ENCODE assay signal across 1 cellular context in the genomic region with DNA sequence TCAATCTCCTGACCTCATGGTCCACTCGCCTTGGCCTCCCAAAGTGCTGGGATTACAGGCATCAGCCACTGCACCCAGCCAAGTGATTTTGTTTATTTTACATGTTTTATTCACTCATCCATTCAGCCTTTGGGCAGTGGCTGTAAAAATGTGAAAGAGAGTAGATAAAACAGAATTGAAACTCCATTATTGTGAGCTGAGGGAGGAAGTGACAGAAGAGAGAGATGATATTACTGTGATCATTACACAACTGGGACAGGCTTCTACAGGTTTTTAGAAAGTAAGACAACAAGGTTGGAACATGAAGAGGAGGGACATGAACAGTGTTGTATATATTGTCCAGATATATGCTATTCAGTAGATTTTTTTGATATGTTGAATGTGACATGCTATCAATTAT.
TF ChIP-seq lines count a peak whose summit lies in the region.

No MANE protein-coding gene starts in this region.

TF ChIP-seq in GM23338, 12 proteins besides CTCF, POLR2A, EP300 and RAD21 (continued from another document):
- TF ChIP-seq, protein P1, sequence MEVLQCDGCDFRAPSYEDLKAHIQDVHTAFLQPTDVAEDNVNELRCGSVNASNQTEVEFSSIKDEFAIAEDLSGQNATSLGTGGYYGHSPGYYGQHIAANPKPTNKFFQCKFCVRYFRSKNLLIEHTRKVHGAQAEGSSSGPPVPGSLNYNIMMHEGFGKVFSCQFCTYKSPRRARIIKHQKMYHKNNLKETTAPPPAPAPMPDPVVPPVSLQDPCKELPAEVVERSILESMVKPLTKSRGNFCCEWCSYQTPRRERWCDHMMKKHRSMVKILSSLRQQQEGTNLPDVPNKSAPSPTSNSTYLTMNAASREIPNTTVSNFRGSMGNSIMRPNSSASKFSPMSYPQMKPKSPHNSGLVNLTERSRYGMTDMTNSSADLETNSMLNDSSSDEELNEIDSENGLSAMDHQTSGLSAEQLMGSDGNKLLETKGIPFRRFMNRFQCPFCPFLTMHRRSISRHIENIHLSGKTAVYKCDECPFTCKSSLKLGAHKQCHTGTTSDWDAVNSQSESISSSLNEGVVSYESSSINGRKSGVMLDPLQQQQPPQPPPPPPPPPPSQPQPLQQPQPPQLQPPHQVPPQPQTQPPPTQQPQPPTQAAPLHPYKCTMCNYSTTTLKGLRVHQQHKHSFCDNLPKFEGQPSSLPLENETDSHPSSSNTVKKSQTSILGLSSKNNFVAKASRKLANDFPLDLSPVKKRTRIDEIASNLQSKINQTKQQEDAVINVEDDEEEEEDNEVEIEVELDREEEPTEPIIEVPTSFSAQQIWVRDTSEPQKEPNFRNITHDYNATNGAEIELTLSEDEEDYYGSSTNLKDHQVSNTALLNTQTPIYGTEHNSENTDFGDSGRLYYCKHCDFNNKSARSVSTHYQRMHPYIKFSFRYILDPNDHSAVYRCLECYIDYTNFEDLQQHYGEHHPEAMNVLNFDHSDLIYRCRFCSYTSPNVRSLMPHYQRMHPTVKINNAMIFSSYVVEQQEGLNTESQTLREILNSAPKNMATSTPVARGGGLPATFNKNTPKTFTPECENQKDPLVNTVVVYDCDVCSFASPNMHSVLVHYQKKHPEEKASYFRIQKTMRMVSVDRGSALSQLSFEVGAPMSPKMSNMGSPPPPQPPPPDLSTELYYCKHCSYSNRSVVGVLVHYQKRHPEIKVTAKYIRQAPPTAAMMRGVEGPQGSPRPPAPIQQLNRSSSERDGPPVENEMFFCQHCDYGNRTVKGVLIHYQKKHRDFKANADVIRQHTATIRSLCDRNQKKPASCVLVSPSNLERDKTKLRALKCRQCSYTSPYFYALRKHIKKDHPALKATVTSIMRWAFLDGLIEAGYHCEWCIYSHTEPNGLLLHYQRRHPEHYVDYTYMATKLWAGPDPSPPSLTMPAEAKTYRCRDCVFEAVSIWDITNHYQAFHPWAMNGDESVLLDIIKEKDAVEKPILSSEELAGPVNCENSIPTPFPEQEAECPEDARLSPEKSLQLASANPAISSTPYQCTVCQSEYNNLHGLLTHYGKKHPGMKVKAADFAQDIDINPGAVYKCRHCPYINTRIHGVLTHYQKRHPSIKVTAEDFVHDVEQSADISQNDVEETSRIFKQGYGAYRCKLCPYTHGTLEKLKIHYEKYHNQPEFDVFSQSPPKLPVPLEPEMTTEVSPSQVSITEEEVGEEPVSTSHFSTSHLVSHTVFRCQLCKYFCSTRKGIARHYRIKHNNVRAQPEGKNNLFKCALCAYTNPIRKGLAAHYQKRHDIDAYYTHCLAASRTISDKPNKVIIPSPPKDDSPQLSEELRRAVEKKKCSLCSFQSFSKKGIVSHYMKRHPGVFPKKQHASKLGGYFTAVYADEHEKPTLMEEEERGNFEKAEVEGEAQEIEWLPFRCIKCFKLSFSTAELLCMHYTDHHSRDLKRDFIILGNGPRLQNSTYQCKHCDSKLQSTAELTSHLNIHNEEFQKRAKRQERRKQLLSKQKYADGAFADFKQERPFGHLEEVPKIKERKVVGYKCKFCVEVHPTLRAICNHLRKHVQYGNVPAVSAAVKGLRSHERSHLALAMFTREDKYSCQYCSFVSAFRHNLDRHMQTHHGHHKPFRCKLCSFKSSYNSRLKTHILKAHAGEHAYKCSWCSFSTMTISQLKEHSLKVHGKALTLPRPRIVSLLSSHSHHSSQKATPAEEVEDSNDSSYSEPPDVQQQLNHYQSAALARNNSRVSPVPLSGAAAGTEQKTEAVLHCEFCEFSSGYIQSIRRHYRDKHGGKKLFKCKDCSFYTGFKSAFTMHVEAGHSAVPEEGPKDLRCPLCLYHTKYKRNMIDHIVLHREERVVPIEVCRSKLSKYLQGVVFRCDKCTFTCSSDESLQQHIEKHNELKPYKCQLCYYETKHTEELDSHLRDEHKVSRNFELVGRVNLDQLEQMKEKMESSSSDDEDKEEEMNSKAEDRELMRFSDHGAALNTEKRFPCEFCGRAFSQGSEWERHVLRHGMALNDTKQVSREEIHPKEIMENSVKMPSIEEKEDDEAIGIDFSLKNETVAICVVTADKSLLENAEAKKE (CRISPR knock-in tag; IDR thresholded peaks at IDR 0.05) = no peak
- no peak for TF ChIP-seq EZH2 (IDR thresholded peaks at IDR 0.05; ENCODE audit: low read depth, unreplicated experiment)
- no peak for TF ChIP-seq STAT1 (IDR thresholded peaks at IDR 0.05; ENCODE audit: unreplicated experiment)
TF ChIP-seq in GM23338: peak in this region for 0.
